In the genomic region with DNA sequence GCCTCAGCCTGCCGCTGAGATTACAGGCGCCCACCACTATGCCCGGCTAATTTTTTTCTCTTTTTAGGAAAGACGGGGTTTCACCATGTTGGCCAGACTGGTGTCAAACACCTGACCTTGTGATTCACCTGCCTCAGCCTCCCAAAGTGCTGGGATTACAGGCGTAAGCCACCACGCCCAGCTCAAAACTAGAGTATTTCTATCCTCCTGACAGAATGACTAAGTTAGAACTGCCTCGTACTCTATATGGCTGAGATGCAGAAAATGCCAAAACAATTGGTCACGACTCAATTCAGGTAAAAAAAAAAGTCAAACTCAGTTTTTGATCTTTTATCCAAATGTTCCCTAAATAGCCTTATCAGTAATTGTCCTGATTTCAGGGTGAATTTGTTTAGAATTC, we compare ENCODE assay signal across 21 cellular contexts.
"Had no signal": no experiment of that assay in that cellular context is flagged by ENCODE, and none has a peak within 500 bp of the region (broad histone marks: within the 10 kb centered on the region; RNA-seq: fewer than 3 reads in every experiment).

No MANE protein-coding gene starts in this region.

- H3K27me3 Mint-ChIP-seq: dendritic cell treated with granulocyte-macrophage colony-stimulating factor and Interleukin-4, amounts not matched to agents 40 ng/mL and 50 ng/mL, for 4 days; memory B cell; stimulated activated naive CD8-positive, alpha-beta T cell treated with anti-CD3 and anti-CD28 coated beads, Interleukin-15, amount 100 ng/mL, for 72 hours had no signal

- H3K9me3 Mint-ChIP-seq: dendritic cell treated with granulocyte-macrophage colony-stimulating factor and Interleukin-4, amounts not matched to agents 40 ng/mL and 50 ng/mL, for 4 days; endodermal cell; memory B cell; natural killer cell; stimulated activated naive CD8-positive, alpha-beta T cell treated with anti-CD3 and anti-CD28 coated beads, Interleukin-15, amount 100 ng/mL, for 72 hours had no signal

- H3K27ac Mint-ChIP-seq: dendritic cell treated with granulocyte-macrophage colony-stimulating factor and Interleukin-4, amounts not matched to agents 40 ng/mL and 50 ng/mL, for 4 days; endodermal cell; memory B cell had no signal

- H3K4me3 Mint-ChIP-seq: dendritic cell treated with granulocyte-macrophage colony-stimulating factor and Interleukin-4, amounts not matched to agents 40 ng/mL and 50 ng/mL, for 4 days; endodermal cell; memory B cell; natural killer cell; stimulated activated naive CD8-positive, alpha-beta T cell treated with anti-CD3 and anti-CD28 coated beads, Interleukin-15, amount 100 ng/mL, for 72 hours had no signal

- ATAC-seq: gastrocnemius medialis; natural killer cell; psoas muscle; right cardiac atrium; stimulated activated naive CD8-positive, alpha-beta T cell treated with anti-CD3 and anti-CD28 coated beads, Interleukin-15, amount 100 ng/mL, for 72 hours; upper lobe of right lung had no signal

- H3K36me3 Mint-ChIP-seq: natural killer cell had no signal

- H3K4me1 Mint-ChIP-seq: endodermal cell had no signal

- H3K4me3 ChIP-seq: colonic mucosa, esophagus squamous epithelium, gastrocnemius medialis, lung, ovary, psoas muscle, sigmoid colon, suprapubic skin, transverse colon, upper lobe of right lung, uterus had no signal

- DNase-seq: colonic mucosa; effector CD8-positive, alpha-beta T cell; endodermal cell; esophagus squamous epithelium; gastrocnemius medialis; natural killer cell; occipital lobe; ovary; posterior cingulate gyrus; psoas muscle; right cardiac atrium; sigmoid colon; stimulated activated naive CD4-positive, alpha-beta T cell; stimulated activated naive CD8-positive, alpha-beta T cell treated with anti-CD3 and anti-CD28 coated beads, Interleukin-15, amount 100 ng/mL, for 72 hours; transverse colon; upper lobe of right lung; uterus had no signal
